In genomic region chr2:108586116-108586515, GRCh38 we compare ENCODE assay signal across 16 cellular contexts. TPM values are rescaled to one million over a fixed set of nuclear protein-coding genes. Genes with fewer than 3 reads are reported as not detected.
DNase-seq lines count a peak whose midpoint lies in the region; ATAC-seq and TF ChIP-seq lines count a peak whose summit lies in the region.
"Had no signal": no experiment of that assay in that cellular context is flagged by ENCODE, and none has a peak within 500 bp of the region (broad histone marks: within the 10 kb centered on the region; RNA-seq: fewer than 3 reads in every experiment).

No MANE protein-coding gene starts in this region.

- no peaks in the 10 kb centered on the region for H3K9me3 ChIP-seq in ascending aorta
- H3K9me3 ChIP-seq: BLaER1 treated with 17β-estradiol and CSF1 and Interleukin-3, amounts not matched to agents 10 nM and 100 nM; thyroid gland had no signal

- ATAC-seq in GM23338 (no peak), foreskin keratinocyte (no peak), HG03521 (IDR thresholded peaks at IDR 0.05; ENCODE audit: unreplicated experiment) (no peak)
- no peak for ATAC-seq in stimulated activated memory B cell treated with anti-CD40 and anti-IgM and Interleukin-4, amounts not matched to agents 10 μg/mL and 1 μg/mL and 100 μg/mL, for 72 hours
- ATAC-seq: activated T-cell treated with anti-CD3 and anti-CD28 coated beads, Interleukin-2, amount 50 U/mL, for 72 hours; GM12878 had no signal

- H3F3A ChIP-seq in GM23338 (replicated peaks; ENCODE audit: low read depth), result no peaks in the 10 kb centered on the region

- H3K36me3 Mint-ChIP-seq in GM23338 (ENCODE audit: low read depth), result no peaks in the 10 kb centered on the region
- peaks cover 6% of the 10 kb centered on the region for H3K36me3 Mint-ChIP-seq in stimulated activated memory B cell treated with anti-CD40 and anti-IgM and Interleukin-4, amounts not matched to agents 10 μg/mL and 1 μg/mL and 100 μg/mL, for 72 hours

- TF ChIP-seq CTCF in GM23338 (conservative IDR thresholded peaks at IDR 0.05; ENCODE audit: low read depth in 2 of 2) (no peak), ascending aorta (IDR thresholded peaks at IDR 0.05) (no peak), foreskin keratinocyte (conservative IDR thresholded peaks at IDR 0.05) (no peak)

- H3K27me3 Mint-ChIP-seq in GM23338 (ENCODE audit: insufficient read depth, low read depth, poor library complexity), result peaks cover 8% of the 10 kb centered on the region
- H3K27me3 Mint-ChIP-seq in stimulated activated memory B cell treated with anti-CD40 and anti-IgM and Interleukin-4, amounts not matched to agents 10 μg/mL and 1 μg/mL and 100 μg/mL, for 72 hours, result no peaks in the 10 kb centered on the region
- H3K27me3 Mint-ChIP-seq: activated CD4-positive, alpha-beta T cell treated with anti-CD3 and anti-CD28 coated beads, Interleukin-2, amount 10 ng/mL, durations not matched to agents 24 days and 14 days had no signal

- no peak overlapping the region for H2AFZ ChIP-seq in GM23338
- H2AFZ ChIP-seq: parathyroid adenoma had no signal

- H3K27ac ChIP-seq in GM23338 (ENCODE audit: low read depth) (no peak overlapping the region), ascending aorta (peak overlapping the region; percentile 77 to 81), foreskin keratinocyte (peak overlapping the region; percentile 72)

- H3K4me1 Mint-ChIP-seq in GM23338, result peaks cover 18% of the 10 kb centered on the region
- H3K4me1 Mint-ChIP-seq in stimulated activated memory B cell treated with anti-CD40 and anti-IgM and Interleukin-4, amounts not matched to agents 10 μg/mL and 1 μg/mL and 100 μg/mL, for 72 hours, result peaks cover 55% of the 10 kb centered on the region

- peaks cover 45% of the 10 kb centered on the region for H3K79me2 ChIP-seq in GM23338 (replicated peaks; ENCODE audit: insufficient read depth)

- H3K9me3 Mint-ChIP-seq in GM23338, result no peaks in the 10 kb centered on the region
- H3K9me3 Mint-ChIP-seq in stimulated activated memory B cell treated with anti-CD40 and anti-IgM and Interleukin-4, amounts not matched to agents 10 μg/mL and 1 μg/mL and 100 μg/mL, for 72 hours, result no peaks in the 10 kb centered on the region
- H3K9me3 Mint-ChIP-seq: activated CD4-positive, alpha-beta T cell treated with anti-CD3 and anti-CD28 coated beads, Interleukin-2, amount 10 ng/mL, durations not matched to agents 24 days and 14 days; activated T-cell treated with anti-CD3 and anti-CD28 coated beads, Interleukin-2, amount 50 U/mL, for 72 hours had no signal

- no peaks in the 10 kb centered on the region for H3K9me2 ChIP-seq in GM23338 (ENCODE audit: insufficient read depth)

- no peak overlapping the region for H3K4me2 ChIP-seq in GM23338

- no peaks in the 10 kb centered on the region; the same call in 1 of the 2 replicates for H4K20me1 ChIP-seq in GM23338 (replicated peaks; ENCODE audit: insufficient read depth)

- H3K4me3 ChIP-seq in GM23338 (no peak overlapping the region), ascending aorta (no peak overlapping the region)
- H3K4me3 ChIP-seq: BLaER1 treated with 17β-estradiol and CSF1 and Interleukin-3, amounts not matched to agents 10 nM and 100 nM; GM12878; thyroid gland had no signal

- H3K27ac Mint-ChIP-seq in GM23338, result 0 out of 2 replicates have a peak overlapping the region, but pooled peaks have one; percentile 25
- peak overlapping the region; percentile 94 for H3K27ac Mint-ChIP-seq in stimulated activated memory B cell treated with anti-CD40 and anti-IgM and Interleukin-4, amounts not matched to agents 10 μg/mL and 1 μg/mL and 100 μg/mL, for 72 hours
- H3K27ac Mint-ChIP-seq: activated CD4-positive, alpha-beta T cell treated with anti-CD3 and anti-CD28 coated beads, Interleukin-2, amount 10 ng/mL, durations not matched to agents 24 days and 14 days; activated T-cell treated with anti-CD3 and anti-CD28 coated beads, Interleukin-2, amount 50 U/mL, for 72 hours had no signal

- H3K36me3 ChIP-seq in GM23338 (ENCODE audit: insufficient read depth) (no peaks in the 10 kb centered on the region), ascending aorta (no peaks in the 10 kb centered on the region)
- H3K36me3 ChIP-seq: thyroid gland had no signal

- H3K27me3 ChIP-seq in GM23338 (ENCODE audit: insufficient read depth) (no peaks in the 10 kb centered on the region), ascending aorta (no peaks in the 10 kb centered on the region), foreskin keratinocyte (no peaks in the 10 kb centered on the region)
- H3K27me3 ChIP-seq: BLaER1 treated with 17β-estradiol and CSF1 and Interleukin-3, amounts not matched to agents 10 nM and 100 nM; thyroid gland had no signal

- no peak overlapping the region for H3K4me3 Mint-ChIP-seq in GM23338
- no peak overlapping the region for H3K4me3 Mint-ChIP-seq in stimulated activated memory B cell treated with anti-CD40 and anti-IgM and Interleukin-4, amounts not matched to agents 10 μg/mL and 1 μg/mL and 100 μg/mL, for 72 hours
- H3K4me3 Mint-ChIP-seq: activated CD4-positive, alpha-beta T cell treated with anti-CD3 and anti-CD28 coated beads, Interleukin-2, amount 10 ng/mL, durations not matched to agents 24 days and 14 days; activated T-cell treated with anti-CD3 and anti-CD28 coated beads, Interleukin-2, amount 50 U/mL, for 72 hours had no signal

- no peaks in the 10 kb centered on the region for H3K4me1 ChIP-seq in GM23338 (ENCODE audit: insufficient read depth)
- H3K4me1 ChIP-seq in ascending aorta, result peaks cover 5 to 30% of the 10 kb centered on the region in 2 donors
- peaks cover 42% of the 10 kb centered on the region for H3K4me1 ChIP-seq in foreskin keratinocyte

- DNase-seq in GM23338 (ENCODE audit: low spot score) (no peak), ascending aorta (ENCODE audit: low spot score in 2 of 2) (no peak), foreskin keratinocyte (peak in 1 of 2 donors; percentile 34), GF-D8 (lab: John Stamatoyannopoulos, UW) (no peak), NCI-H2081 (lab: John Stamatoyannopoulos, UW) (no peak), NCI-H446 (lab: John Stamatoyannopoulos, UW) (no peak)
- DNase-seq: activated CD4-positive, alpha-beta T cell treated with anti-CD3 and anti-CD28 coated beads, Interleukin-2, amount 10 ng/mL, durations not matched to agents 24 days and 14 days; activated T-cell treated with anti-CD3 and anti-CD28 coated beads, Interleukin-2, amount 50 U/mL, for 72 hours; DMS79; foreskin melanocyte; thyroid gland had no signal

- intact Hi-C loops in ascending aorta (cut with DNase I), result loop anchor here (2.0 to 10.0 kb wide), 2 partner anchors 137 to 191 kb away; partner anchors contain the start of gene GCC2

TF ChIP-seq in GM23338, 12 proteins besides CTCF, POLR2A, EP300 and RAD21 (continues in another document):
- TF ChIP-seq CREB1 (CRISPR knock-in tag; IDR thresholded peaks at IDR 0.05; ENCODE audit: low read depth) (no peak), ETS1 (IDR thresholded peaks at IDR 0.05) (no peak), REST (IDR thresholded peaks at IDR 0.05; ENCODE audit: unreplicated experiment) (no peak), NANOG (IDR thresholded peaks at IDR 0.05; ENCODE audit: borderline replicate concordance) (no peak), JUNB (IDR thresholded peaks at IDR 0.05; ENCODE audit: unreplicated experiment) (no peak), EZH2 (IDR thresholded peaks at IDR 0.05; ENCODE audit: low read depth, unreplicated experiment) (no peak), ZNF331 (CRISPR knock-in tag; IDR thresholded peaks at IDR 0.05; ENCODE audit: low read depth) (no peak), POLR2AphosphoS5 (IDR thresholded peaks at IDR 0.05; ENCODE audit: low read depth) (no peak)

RNA-seq across cellular contexts. Expression of gene LIMS1, which starts 51.8 kb away (rescaled TPM):
- total RNA-seq in GM23338 (2014; rRNA removed; shearing (Covaris generic)), result 30.9 and 36.9 TPM in 2 replicates
- polyA plus RNA-seq in GM23338 (2016; fragmentation: Nextera tagmentation; extraction: Ambion mirVana) (28.6 and 32.4 TPM in 2 replicates), foreskin keratinocyte (14.7 and 16.4 TPM in 2 replicates)
- total RNA-seq in ascending aorta (39.8 TPM), foreskin keratinocyte (46.4 and 65.6 TPM in 2 replicates)
